Comparison of ENCODE assay signal across 20 cellular contexts in the genomic region with DNA sequence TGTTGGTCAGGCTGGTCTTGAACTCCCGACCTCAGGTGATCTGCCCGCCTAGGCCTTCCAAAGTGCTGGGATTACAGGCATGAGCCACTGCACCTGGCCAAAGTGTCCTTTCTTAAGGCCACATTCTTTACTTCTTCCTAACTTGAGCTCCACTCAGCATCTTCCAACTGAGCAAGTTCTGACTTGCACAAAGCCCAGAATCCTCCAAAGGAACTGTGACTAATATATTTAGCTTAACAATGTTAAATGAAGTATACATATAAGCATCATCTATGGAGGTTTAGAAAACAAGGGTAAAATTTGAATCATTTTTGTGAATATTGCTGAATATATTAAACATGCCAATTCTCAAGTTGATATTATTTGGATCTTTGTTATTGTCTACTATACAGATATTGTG.
"Had no signal": no experiment of that assay in that cellular context is flagged by ENCODE, and none has a peak within 500 bp of the region (broad histone marks: within the 10 kb centered on the region; RNA-seq: fewer than 3 reads in every experiment).

No MANE protein-coding gene starts in this region.

- ATAC-seq: effector memory CD8-positive, alpha-beta T cell; gastrocnemius medialis; left lobe of liver; stimulated activated memory B cell treated with anti-CD40 and anti-IgM and Interleukin-4, amounts not matched to agents 10 μg/mL and 1 μg/mL and 100 μg/mL, for 72 hours had no signal

- H3K36me3 ChIP-seq: cardiac muscle cell, gastrocnemius medialis, thyroid gland had no signal

- FAIRE-seq: kidney had no signal

- H3K27me3 ChIP-seq: cardiac muscle cell, gastrocnemius medialis, spleen, thyroid gland had no signal

- H3K4me1 ChIP-seq: gastrocnemius medialis, thyroid gland had no signal

- DNase-seq: activated CD4-positive, alpha-beta memory T cell treated with anti-CD3 and anti-CD28 coated beads for 36 hours; activated CD4-positive, CD25-positive, alpha-beta regulatory T cell treated with anti-CD3 and anti-CD28 coated beads, Interleukin-2, amount 50 U/mL, for 72 hours; activated naive CD4-positive, alpha-beta T cell treated with anti-CD3 and anti-CD28 coated beads for 36 hours; dermis blood vessel endothelial cell; effector memory CD8-positive, alpha-beta T cell; gastrocnemius medialis; head of caudate nucleus; kidney; occipital lobe; posterior cingulate gyrus; retina; spleen; stimulated activated CD4-positive, alpha-beta T cell treated with anti-CD3 and anti-CD28 coated beads, Interleukin-4, amount 100 ng/mL, for 4 hours; thyroid gland had no signal

- H3K4me3 ChIP-seq: cardiac muscle cell, gastrocnemius medialis, lung, spleen, thyroid gland had no signal

- H3K4me3 Mint-ChIP-seq: activated CD4-positive, alpha-beta memory T cell treated with anti-CD3 and anti-CD28 coated beads for 36 hours; activated naive CD4-positive, alpha-beta T cell treated with anti-CD3 and anti-CD28 coated beads for 36 hours; effector memory CD8-positive, alpha-beta T cell; mesothelial cell of epicardium; stimulated activated memory B cell treated with anti-CD40 and anti-IgM and Interleukin-4, amounts not matched to agents 10 μg/mL and 1 μg/mL and 100 μg/mL, for 72 hours had no signal

- H3K27me3 Mint-ChIP-seq: activated CD4-positive, alpha-beta memory T cell treated with anti-CD3 and anti-CD28 coated beads for 36 hours; effector memory CD8-positive, alpha-beta T cell had no signal

- H3K9me3 ChIP-seq: gastrocnemius medialis, spleen, thyroid gland had no signal

- H3K9me3 Mint-ChIP-seq: activated CD4-positive, alpha-beta memory T cell treated with anti-CD3 and anti-CD28 coated beads for 36 hours; activated naive CD4-positive, alpha-beta T cell treated with anti-CD3 and anti-CD28 coated beads for 36 hours; activated T-helper 2 cell treated with anti-CD3 and anti-CD28 coated beads, Interferon-gamma antibody, Interleukin-2, Interleukin-4, amounts not matched to agents 10 μg/mL and 5 μg/mL and 100 μg/mL, durations not matched to agents 14 hours and 24 hours and 36 hours; effector memory CD8-positive, alpha-beta T cell; mesothelial cell of epicardium; stimulated activated memory B cell treated with anti-CD40 and anti-IgM and Interleukin-4, amounts not matched to agents 10 μg/mL and 1 μg/mL and 100 μg/mL, for 72 hours had no signal

- H3K27ac Mint-ChIP-seq: activated CD4-positive, alpha-beta memory T cell treated with anti-CD3 and anti-CD28 coated beads for 36 hours; activated naive CD4-positive, alpha-beta T cell treated with anti-CD3 and anti-CD28 coated beads for 36 hours; activated T-helper 2 cell treated with anti-CD3 and anti-CD28 coated beads, Interferon-gamma antibody, Interleukin-2, Interleukin-4, amounts not matched to agents 10 μg/mL and 5 μg/mL and 100 μg/mL, durations not matched to agents 14 hours and 24 hours and 36 hours; effector memory CD8-positive, alpha-beta T cell; mesothelial cell of epicardium; stimulated activated memory B cell treated with anti-CD40 and anti-IgM and Interleukin-4, amounts not matched to agents 10 μg/mL and 1 μg/mL and 100 μg/mL, for 72 hours had no signal

- H3K27ac ChIP-seq: cardiac muscle cell, gastrocnemius medialis, spleen, thyroid gland had no signal
